21 cellular contexts compared by ENCODE assay signal in the genomic region with DNA sequence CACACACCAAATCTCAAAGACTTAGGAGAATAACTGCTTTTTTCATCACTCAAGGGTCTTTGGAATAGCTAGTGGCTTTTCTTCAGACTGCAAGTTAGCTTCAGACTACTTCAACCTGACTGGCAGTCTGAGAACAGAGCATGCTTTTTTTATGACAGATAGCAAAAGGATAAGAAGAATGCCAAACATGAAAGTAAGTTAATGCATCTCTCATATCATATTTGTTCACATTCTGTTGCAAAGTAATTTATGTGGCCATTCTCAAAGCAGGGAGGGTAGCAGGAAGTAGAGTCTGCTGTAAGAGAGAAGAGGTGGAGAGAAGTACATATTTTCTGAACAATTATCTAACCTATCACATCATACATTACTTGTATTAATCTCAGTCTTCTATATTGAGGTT.
A peak's percentile ranks its signal among the peaks of the same experiment; 100 is the strongest.
DNase-seq lines count a peak whose midpoint lies in the region; ATAC-seq and TF ChIP-seq lines count a peak whose summit lies in the region.
"Had no signal": no experiment of that assay in that cellular context is flagged by ENCODE, and none has a peak within 500 bp of the region (broad histone marks: within the 10 kb centered on the region; RNA-seq: fewer than 3 reads in every experiment).

No MANE protein-coding gene starts in this region.

- ATAC-seq in SK-N-SH treated with all-trans-retinoic acid at 6 μM for 48 hours (peak; percentile 56), GM19467 (IDR thresholded peaks at IDR 0.05; ENCODE audit: unreplicated experiment) (no peak), GM19455 (IDR thresholded peaks at IDR 0.05; ENCODE audit: unreplicated experiment) (no peak)

- no peak overlapping the region for H3K4me3 Mint-ChIP-seq in nephron
- H3K4me3 Mint-ChIP-seq: CD14-positive monocyte; CD8-positive, alpha-beta memory T cell had no signal

- peak overlapping the region; percentile 72 to 90 (median 85) for H3K27ac Mint-ChIP-seq in nephron
- H3K27ac Mint-ChIP-seq: CD14-positive monocyte; CD8-positive, alpha-beta memory T cell had no signal

- H3K4me3 ChIP-seq in choroid plexus epithelial cell (ENCODE audit: low read depth, low read length) = no peak overlapping the region

- no peak for TF ChIP-seq CTCF in choroid plexus epithelial cell (conservative IDR thresholded peaks at IDR 0.05; ENCODE audit: low read depth, low read length)
- TF ChIP-seq CTCF in nephron (IDR thresholded peaks at IDR 0.05; ENCODE audit: unreplicated experiment in 3 of 3) = no peak

- H3K9me3 Mint-ChIP-seq in nephron = peaks cover 7% of the 10 kb centered on the region

- H3K27me3 Mint-ChIP-seq in nephron (ENCODE audit: low read depth) = no peaks in the 10 kb centered on the region
- H3K27me3 Mint-ChIP-seq: CD8-positive, alpha-beta memory T cell had no signal

- DNase-seq in choroid plexus epithelial cell (ENCODE audit: low read depth) (peak; percentile 12), middle frontal gyrus (ENCODE audit: extremely low spot score, low spot score) (no peak), NCI-H2081 treated with DMSO at 0.1 percent for 48 hours (lab: John Stamatoyannopoulos, UW) (no peak)
- DNase-seq: BE2C; CD8-positive, alpha-beta memory T cell; DMS79 treated with DMSO at 0.1 percent for 48 hours; KBM-7; MM.1S; NCI-H1048; NCI-H1417; NCI-H1694; NCI-H2029 treated with DMSO at 0.1 percent for 48 hours; NCI-H2171 treated with DMSO at 0.1 percent for 48 hours; NCI-H524; NCI-H774; SIG-M5 had no signal

- peaks cover 33% of the 10 kb centered on the region for H3K4me1 Mint-ChIP-seq in nephron
- H3K4me1 Mint-ChIP-seq: CD14-positive monocyte; CD8-positive, alpha-beta memory T cell had no signal

- H3K36me3 Mint-ChIP-seq in nephron (ENCODE audit: low read depth) = no peaks in the 10 kb centered on the region
- H3K36me3 Mint-ChIP-seq: CD14-positive monocyte; CD8-positive, alpha-beta memory T cell had no signal

TF ChIP-seq in SK-N-SH treated with all-trans-retinoic acid at 6 μM for 48 hours, 23 proteins besides CTCF, POLR2A, EP300 and RAD21:
- TF ChIP-seq ARNTL (CRISPR knock-in tag; IDR thresholded peaks at IDR 0.05; ENCODE audit: borderline replicate concordance, low read depth) (no peak), ZC3H10 (CRISPR knock-in tag; IDR thresholded peaks at IDR 0.05) (no peak), ISL1 (CRISPR knock-in tag; IDR thresholded peaks at IDR 0.05) (peak; percentile 59), ESRRG (CRISPR knock-in tag; IDR thresholded peaks at IDR 0.05) (no peak), ZNF70 (CRISPR knock-in tag; IDR thresholded peaks at IDR 0.05) (no peak), CSDC2 (CRISPR knock-in tag; IDR thresholded peaks at IDR 0.05) (no peak)
- TF ChIP-seq, protein P1, sequence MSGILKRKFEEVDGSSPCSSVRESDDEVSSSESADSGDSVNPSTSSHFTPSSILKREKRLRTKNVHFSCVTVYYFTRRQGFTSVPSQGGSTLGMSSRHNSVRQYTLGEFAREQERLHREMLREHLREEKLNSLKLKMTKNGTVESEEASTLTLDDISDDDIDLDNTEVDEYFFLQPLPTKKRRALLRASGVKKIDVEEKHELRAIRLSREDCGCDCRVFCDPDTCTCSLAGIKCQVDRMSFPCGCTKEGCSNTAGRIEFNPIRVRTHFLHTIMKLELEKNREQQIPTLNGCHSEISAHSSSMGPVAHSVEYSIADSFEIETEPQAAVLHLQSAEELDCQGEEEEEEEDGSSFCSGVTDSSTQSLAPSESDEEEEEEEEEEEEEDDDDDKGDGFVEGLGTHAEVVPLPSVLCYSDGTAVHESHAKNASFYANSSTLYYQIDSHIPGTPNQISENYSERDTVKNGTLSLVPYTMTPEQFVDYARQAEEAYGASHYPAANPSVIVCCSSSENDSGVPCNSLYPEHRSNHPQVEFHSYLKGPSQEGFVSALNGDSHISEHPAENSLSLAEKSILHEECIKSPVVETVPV (CRISPR knock-in tag; IDR thresholded peaks at IDR 0.05) = no peak
- TF ChIP-seq, protein P2, sequence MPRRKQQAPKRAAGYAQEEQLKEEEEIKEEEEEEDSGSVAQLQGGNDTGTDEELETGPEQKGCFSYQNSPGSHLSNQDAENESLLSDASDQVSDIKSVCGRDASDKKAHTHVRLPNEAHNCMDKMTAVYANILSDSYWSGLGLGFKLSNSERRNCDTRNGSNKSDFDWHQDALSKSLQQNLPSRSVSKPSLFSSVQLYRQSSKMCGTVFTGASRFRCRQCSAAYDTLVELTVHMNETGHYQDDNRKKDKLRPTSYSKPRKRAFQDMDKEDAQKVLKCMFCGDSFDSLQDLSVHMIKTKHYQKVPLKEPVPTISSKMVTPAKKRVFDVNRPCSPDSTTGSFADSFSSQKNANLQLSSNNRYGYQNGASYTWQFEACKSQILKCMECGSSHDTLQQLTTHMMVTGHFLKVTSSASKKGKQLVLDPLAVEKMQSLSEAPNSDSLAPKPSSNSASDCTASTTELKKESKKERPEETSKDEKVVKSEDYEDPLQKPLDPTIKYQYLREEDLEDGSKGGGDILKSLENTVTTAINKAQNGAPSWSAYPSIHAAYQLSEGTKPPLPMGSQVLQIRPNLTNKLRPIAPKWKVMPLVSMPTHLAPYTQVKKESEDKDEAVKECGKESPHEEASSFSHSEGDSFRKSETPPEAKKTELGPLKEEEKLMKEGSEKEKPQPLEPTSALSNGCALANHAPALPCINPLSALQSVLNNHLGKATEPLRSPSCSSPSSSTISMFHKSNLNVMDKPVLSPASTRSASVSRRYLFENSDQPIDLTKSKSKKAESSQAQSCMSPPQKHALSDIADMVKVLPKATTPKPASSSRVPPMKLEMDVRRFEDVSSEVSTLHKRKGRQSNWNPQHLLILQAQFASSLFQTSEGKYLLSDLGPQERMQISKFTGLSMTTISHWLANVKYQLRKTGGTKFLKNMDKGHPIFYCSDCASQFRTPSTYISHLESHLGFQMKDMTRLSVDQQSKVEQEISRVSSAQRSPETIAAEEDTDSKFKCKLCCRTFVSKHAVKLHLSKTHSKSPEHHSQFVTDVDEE (CRISPR knock-in tag; IDR thresholded peaks at IDR 0.05) = no peak
